1 cellular context compared by ENCODE assay signal in the genomic region with DNA sequence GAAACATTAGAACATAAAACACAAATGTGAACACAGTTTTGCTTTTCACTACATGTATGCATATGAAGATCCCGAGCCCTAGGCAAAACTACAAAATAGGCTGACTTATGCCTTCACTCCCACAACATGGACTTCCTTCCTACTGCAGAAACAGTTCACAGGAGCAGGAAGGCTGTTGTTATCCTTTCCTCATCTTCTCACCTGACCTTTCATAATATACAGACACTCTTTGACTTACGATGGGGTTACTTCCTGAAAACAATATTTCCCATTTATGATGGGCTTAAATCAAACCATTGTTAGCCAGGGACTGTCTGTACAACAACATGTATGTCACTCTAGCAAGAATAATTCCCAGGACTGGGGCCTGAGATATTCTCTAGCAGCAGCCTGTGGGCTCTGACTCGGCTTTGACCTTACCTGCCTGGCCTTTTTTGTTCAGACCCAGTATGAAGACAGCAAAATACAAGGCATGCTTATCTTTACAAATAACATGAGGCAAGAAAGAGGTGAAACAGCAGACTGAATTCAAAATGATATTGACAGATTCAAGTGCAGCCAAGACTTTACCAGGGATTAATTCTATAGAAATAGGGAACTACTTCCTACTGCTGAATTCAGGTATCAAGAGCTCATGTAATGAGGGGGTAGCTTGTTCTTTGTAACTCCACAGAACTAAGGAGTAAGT.
TF ChIP-seq lines count a peak whose summit lies in the region.

No MANE protein-coding gene starts in this region.

TF ChIP-seq in IMR-90, 13 proteins besides CTCF, POLR2A, EP300 and RAD21 (continued from another document):
- TF ChIP-seq, protein P1, sequence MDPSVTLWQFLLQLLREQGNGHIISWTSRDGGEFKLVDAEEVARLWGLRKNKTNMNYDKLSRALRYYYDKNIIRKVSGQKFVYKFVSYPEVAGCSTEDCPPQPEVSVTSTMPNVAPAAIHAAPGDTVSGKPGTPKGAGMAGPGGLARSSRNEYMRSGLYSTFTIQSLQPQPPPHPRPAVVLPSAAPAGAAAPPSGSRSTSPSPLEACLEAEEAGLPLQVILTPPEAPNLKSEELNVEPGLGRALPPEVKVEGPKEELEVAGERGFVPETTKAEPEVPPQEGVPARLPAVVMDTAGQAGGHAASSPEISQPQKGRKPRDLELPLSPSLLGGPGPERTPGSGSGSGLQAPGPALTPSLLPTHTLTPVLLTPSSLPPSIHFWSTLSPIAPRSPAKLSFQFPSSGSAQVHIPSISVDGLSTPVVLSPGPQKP (IDR thresholded peaks at IDR 0.05; ENCODE audit: borderline replicate concordance, low read depth, low read length): no peak
- no peak for TF ChIP-seq MXI1 (IDR thresholded peaks at IDR 0.05; ENCODE audit: borderline replicate concordance, low read depth, low read length)
- no peak for TF ChIP-seq MAFK (IDR thresholded peaks at IDR 0.05; ENCODE audit: low read depth, low read length)
- no peak for TF ChIP-seq FOS (IDR thresholded peaks at IDR 0.05; ENCODE audit: low read depth, low read length)
- no peak for TF ChIP-seq CEBPB (IDR thresholded peaks at IDR 0.05; ENCODE audit: low read depth, low read length)
- TF ChIP-seq SMC3 (IDR thresholded peaks at IDR 0.05; ENCODE audit: low read depth, low read length): no peak
